Comparison of ENCODE assay signal across 11 cellular contexts in genomic region chr17:4951486-4951885, GRCh38. TPM values are rescaled to one million over a fixed set of nuclear protein-coding genes. Genes with fewer than 3 reads are reported as not detected.
DNase-seq lines count a peak whose midpoint lies in the region; ATAC-seq, FAIRE-seq and TF ChIP-seq lines count a peak whose summit lies in the region.
"Had no signal": no experiment of that assay in that cellular context is flagged by ENCODE, and none has a peak within 500 bp of the region (broad histone marks: within the 10 kb centered on the region; RNA-seq: fewer than 3 reads in every experiment).

No MANE protein-coding gene starts in this region.

- peaks cover 4% of the 10 kb centered on the region; the same call in 1 of the 2 replicates for H4K20me1 ChIP-seq in GM12878 (ENCODE audit: control insufficient read depth, insufficient read depth)

- H3K9ac ChIP-seq in GM12878 (ENCODE audit: control insufficient read depth, insufficient read depth, low read length), result peak overlapping the region; percentile 97; the same call in 1 of the 2 replicates

- peaks cover 33% of the 10 kb centered on the region for H3K79me2 ChIP-seq in GM12878 (ENCODE audit: control insufficient read depth, insufficient read depth, low read length)

- peaks cover 2 to 3% of the 10 kb centered on the region in 2 experiments; a peak in 3 of 4 replicates for H3K36me3 ChIP-seq in GM12878 (ENCODE audit: control insufficient read depth in 2 of 2, insufficient read depth in 2 of 2, low read length in 1 of 2)

- TF ChIP-seq EP300 in GM12878 (IDR thresholded peaks at IDR 0.05; ENCODE audit: borderline replicate concordance in 1 of 2, control insufficient read depth in 1 of 2, low read depth in 2 of 2, low read length in 2 of 2), result no peak

- TF ChIP-seq POLR2A in GM12878 (IDR thresholded peaks at IDR 0.05; ENCODE audit: low read depth, low read length), result no peak

- in situ Hi-C loops in GM12878 (cut with MboI), result no loop called here

- no TSS peak for BruUV-seq in GM12878 (replicated peaks; lab: Mats Ljungman, UMichigan)

- H3K4me3 ChIP-seq in GM12878, result no peak overlapping the region
- H3K4me3 ChIP-seq: lung had no signal

- no peaks in the 10 kb centered on the region for H3K9me3 Mint-ChIP-seq in IgD-negative memory B cell
- H3K9me3 Mint-ChIP-seq in natural killer cell treated with Interleukin-12 subunit alpha and Interleukin-12 subunit beta and Interleukin-15 and Interleukin-18, amount 100 ng/mL, for 72 hours, result no peaks in the 10 kb centered on the region

- no peaks in the 10 kb centered on the region for H3K27me3 ChIP-seq in GM12878 (replicated peaks in 1 of 2; ENCODE audit: control insufficient read depth in 2 of 2, insufficient read depth in 2 of 2, low read length in 1 of 2)

- H3K4me1 ChIP-seq in GM12878 (ENCODE audit: control insufficient read depth, insufficient read depth, low read length), result peaks cover 17% of the 10 kb centered on the region

- peak overlapping the region in 3 of 4 donors; percentile 54 to 86 (median 60) for H3K4me3 Mint-ChIP-seq in IgD-negative memory B cell
- peak overlapping the region; percentile 89 for H3K4me3 Mint-ChIP-seq in natural killer cell treated with Interleukin-12 subunit alpha and Interleukin-12 subunit beta and Interleukin-15 and Interleukin-18, amount 100 ng/mL, for 72 hours

- ATAC-seq in GM12878, result no peak
- ATAC-seq in natural killer cell treated with Interleukin-12 subunit alpha and Interleukin-12 subunit beta and Interleukin-15 and Interleukin-18, amount 100 ng/mL, for 72 hours, result no peak
- ATAC-seq in GM18870 (IDR thresholded peaks at IDR 0.05; ENCODE audit: unreplicated experiment), result no peak

- DNase-seq in COLO668 (lab: John Stamatoyannopoulos, UW; ENCODE audit: unreplicated experiment) (peak; percentile 1), GM12878 (ENCODE audit: low read depth, low spot score) (no peak), SIG-M5 treated with dmso at 0.1 percent for 504 hours (lab: John Stamatoyannopoulos, UW; ENCODE audit: unreplicated experiment) (no peak)
- DNase-seq in natural killer cell treated with Interleukin-12 subunit alpha and Interleukin-12 subunit beta and Interleukin-15 and Interleukin-18, amount 100 ng/mL, for 72 hours (ENCODE audit: low spot score), result no peak
- DNase-seq in stimulated activated CD8-positive, alpha-beta memory T cell treated with anti-CD3 and anti-CD28 coated beads, Interleukin-4, amount 100 ng/mL, for 48 hours, result no peak
- DNase-seq: activated effector memory CD4-positive, alpha-beta T cell treated with Interleukin-2 at 50 U/mL for 16 hours; GDM1; stimulated activated CD4-positive, alpha-beta T cell treated with anti-CD3 and anti-CD28 coated beads, Interleukin-4, amount 100 ng/mL, for 1 hour had no signal

- H3K36me3 Mint-ChIP-seq in IgD-negative memory B cell, result no peaks in the 10 kb centered on the region
- H3K36me3 Mint-ChIP-seq in natural killer cell treated with Interleukin-12 subunit alpha and Interleukin-12 subunit beta and Interleukin-15 and Interleukin-18, amount 100 ng/mL, for 72 hours, result peaks cover 7% of the 10 kb centered on the region

- RAD21 ChIA-PET in GM12878 (lab: Charles Lee; ENCODE audit: unreplicated experiment), result interaction anchor here (2.0 to 9.8 kb wide), 2 partner anchors 11 to 14 kb away, joined by 7 to 73 read pairs; partner anchors contain the start of genes RNF167, SLC25A11 and SPAG7

- peak overlapping the region in 2 of 3 donors; percentile 33 to 92 for H3K27ac Mint-ChIP-seq in IgD-negative memory B cell
- H3K27ac Mint-ChIP-seq in natural killer cell treated with Interleukin-12 subunit alpha and Interleukin-12 subunit beta and Interleukin-15 and Interleukin-18, amount 100 ng/mL, for 72 hours, result peak overlapping the region; percentile 78 to 96

- CTCF ChIA-PET in GM12878 (lab: Yijun Ruan, JAX), result interaction anchor here (1.2 to 3.4 kb wide), 6 partner anchors 11 to 386 kb away, joined by 3 to 23 read pairs (median 7); partner anchors contain the start of genes RNF167, SLC25A11 and SPAG7

- peaks cover 4 to 7% (median 6%) of the 10 kb centered on the region in 3 donors for H3K4me1 Mint-ChIP-seq in IgD-negative memory B cell
- H3K4me1 Mint-ChIP-seq in natural killer cell treated with Interleukin-12 subunit alpha and Interleukin-12 subunit beta and Interleukin-15 and Interleukin-18, amount 100 ng/mL, for 72 hours (ENCODE audit: low read depth in 2 of 2), result peaks cover 25 to 30% of the 10 kb centered on the region in 2 donors

- WGBS in GM12878 (ENCODE audit: insufficient coverage, insufficient replicate concordance, low lambda C conversion rate, missing lambda C conversion rate), result 74% methylated on average over 3 of the region's 3 CpGs

- H3K27me3 Mint-ChIP-seq in IgD-negative memory B cell, result no peaks in the 10 kb centered on the region
- no peaks in the 10 kb centered on the region for H3K27me3 Mint-ChIP-seq in natural killer cell treated with Interleukin-12 subunit alpha and Interleukin-12 subunit beta and Interleukin-15 and Interleukin-18, amount 100 ng/mL, for 72 hours

- H3K27ac ChIP-seq in GM12878 (ENCODE audit: control insufficient read depth, insufficient read depth), result peak overlapping the region; percentile 85; the same call in 1 of the 2 replicates

- peak overlapping the region; percentile 93 for H3K4me2 ChIP-seq in GM12878 (ENCODE audit: control insufficient read depth, insufficient read depth)

- H3K9me3 ChIP-seq in GM12878 (replicated peaks; ENCODE audit: control insufficient read depth, insufficient read depth, low read length), result no peaks in the 10 kb centered on the region

- TF ChIP-seq CTCF in GM12878 (IDR thresholded peaks at IDR 0.05 in 2 of 3, conservative IDR thresholded peaks at IDR 0.05 in 1 of 3; ENCODE audit: control insufficient read depth in 2 of 3, extremely low read depth in 1 of 3, insufficient read depth in 1 of 3, low read depth in 3 of 3, low read length in 3 of 3), result no peak

- POLR2A ChIA-PET in GM12878 (lab: Charles Lee), result interaction anchor here (0.7 to 17.5 kb wide), 6 partner anchors 8 to 332 kb away, joined by 3 to 272 read pairs (median 4); partner anchors contain the start of genes RNF167, SLC25A11 and SPAG7

- H2AFZ ChIP-seq in GM12878 (ENCODE audit: control insufficient read depth, low read depth, low read length), result no peak overlapping the region

- FAIRE-seq in GM12878 (lab: Jason Lieb, UNC), result no peak

- intact Hi-C loops in GM12878 (cut with micrococcal nuclease; ENCODE audit: unreplicated experiment), result no loop called here

- TF ChIP-seq RAD21 in GM12878 (IDR thresholded peaks at IDR 0.05; ENCODE audit: insufficient read depth, low read depth, low read length), result no peak

- SMC1A ChIA-PET in GM12878 (lab: Charles Lee; ENCODE audit: uncharacterized antibody, unreplicated experiment), result interaction anchor here (1.0 to 3.4 kb wide), 3 partner anchors 10 to 15 kb away, joined by 3 to 24 read pairs (median 12); partner anchors contain the start of genes RNF167, SLC25A11 and SPAG7

RNA-seq across cellular contexts. Expression of gene ENO3, which starts 0.6 kb away (rescaled TPM):
- 3.1 TPM for polyA plus RNA-seq in IgD-negative memory B cell
- 24.4 and 27.3 TPM in 2 replicates for total RNA-seq in GM12878 (2013; cell fraction: nucleolus; rRNA removed)
- total RNA-seq in GM12878 (2014; rRNA removed), result 10.4 and 11.1 TPM in 2 replicates
- total RNA-seq in GM12878 (2014; rRNA removed; fragmentation: Illumina TruSeq; extraction: Trizol), result 9.7 and 10.4 TPM in 2 replicates
- total RNA-seq in GM12878 (2021), result 24.4 and 28.4 TPM in 2 replicates
- 43.3 TPM for polyA plus RNA-seq in GM12878 (2011; ENCODE audit: low read depth)
- polyA plus RNA-seq in GM12878 (2011; rRNA removed), result 19.8 and 25.6 TPM in 2 replicates
- polyA plus RNA-seq in GM12878 (2011; cell fraction: cytosol; rRNA removed), result 24.3 and 32.1 TPM in 2 replicates
- 316 and 330 TPM in 2 replicates for polyA plus RNA-seq in GM12878 (2011; cell fraction: nucleus; rRNA removed)
- 39.6 and 43.1 TPM in 2 replicates for polyA plus RNA-seq in GM12878 (2012)
- 9.0 and 15.2 TPM in 2 replicates for polyA plus RNA-seq in GM12878 (2014; fragmentation: Illumina TruSeq; extraction: Trizol)
- polyA plus RNA-seq in GM12878 (2014; fragmentation: Nextera tagmentation; extraction: Ambion mirVana), result 10 to 100 TPM in 1 of 2 experiments, 1 to 10 TPM in 1; 6.8 to 14.5 TPM
- polyA plus RNA-seq in GM12878 (2014; rRNA removed), result 26.3 and 31.5 TPM in 2 replicates
- polyA plus RNA-seq in GM12878 (2016; fragmentation: Nextera tagmentation; extraction: Ambion mirVana), result 10 to 100 TPM; 18.8 to 19.7 TPM
- polyA minus RNA-seq in GM12878 (2011; rRNA and poly(A)+ RNA removed), result 8.6 and 14.5 TPM in 2 replicates
- 7.9 and 9.0 TPM in 2 replicates for polyA minus RNA-seq in GM12878 (2011; cell fraction: cytosol; rRNA and poly(A)+ RNA removed)
- polyA minus RNA-seq in GM12878 (2011; cell fraction: nucleus; rRNA and poly(A)+ RNA removed), result 23.0 and 30.4 TPM in 2 replicates
- total RNA-seq in natural killer cell treated with Interleukin-12 subunit alpha and Interleukin-12 subunit beta and Interleukin-15 and Interleukin-18, amount 100 ng/mL, for 72 hours, result 10 to 100 TPM in 1 of 2 donors, 1 to 10 TPM in 1; 8.7 to 26.1 TPM

RNA-seq across cellular contexts. Expression of gene PFN1, which starts 3.2 kb away (rescaled TPM):
- polyA plus RNA-seq in IgD-negative memory B cell (1,903 TPM), GM12878 (2011; rRNA removed) (705 and 1,560 TPM in 2 replicates), GM12878 (2014; fragmentation: Illumina TruSeq; extraction: Trizol) (1,675 and 1,933 TPM in 2 replicates), GM12878 (2014; fragmentation: Nextera tagmentation; extraction: Ambion mirVana) (100 to 1,000 TPM; 154 to 558 TPM), GM12878 (2014; rRNA removed) (3,016 and 4,055 TPM in 2 replicates), GM12878 (2016; fragmentation: Nextera tagmentation; extraction: Ambion mirVana) (1,000 to 10,000 TPM; 3,739 to 3,892 TPM)
- total RNA-seq in GM12878 (2013; cell fraction: nucleolus; rRNA removed), result 131 and 144 TPM in 2 replicates
- total RNA-seq in GM12878 (2014; rRNA removed) (1,668 and 2,039 TPM in 2 replicates), GM12878 (2014; rRNA removed; fragmentation: Illumina TruSeq; extraction: Trizol) (812 and 920 TPM in 2 replicates), GM12878 (2021) (1,903 and 1,912 TPM in 2 replicates)
- 909 TPM for polyA plus RNA-seq in GM12878 (2011; ENCODE audit: low read depth)
- 2,124 and 2,184 TPM in 2 replicates for polyA plus RNA-seq in GM12878 (2011; cell fraction: cytosol; rRNA removed)
- polyA plus RNA-seq in GM12878 (2011; cell fraction: nucleus; rRNA removed), result 1,008 and 1,226 TPM in 2 replicates
- polyA plus RNA-seq in GM12878 (2012), result 1,629 and 1,984 TPM in 2 replicates
- polyA minus RNA-seq in GM12878 (2011; rRNA and poly(A)+ RNA removed), result 545 and 728 TPM in 2 replicates
- 829 and 978 TPM in 2 replicates for polyA minus RNA-seq in GM12878 (2011; cell fraction: cytosol; rRNA and poly(A)+ RNA removed)
- 245 and 466 TPM in 2 replicates for polyA minus RNA-seq in GM12878 (2011; cell fraction: nucleus; rRNA and poly(A)+ RNA removed)
- 1,000 to 10,000 TPM; 1,741 to 1,743 TPM for total RNA-seq in natural killer cell treated with Interleukin-12 subunit alpha and Interleukin-12 subunit beta and Interleukin-15 and Interleukin-18, amount 100 ng/mL, for 72 hours

RNA-seq across cellular contexts. Expression of gene RNF167, which starts 11.4 kb away (rescaled TPM):
- 27.3 TPM for polyA plus RNA-seq in IgD-negative memory B cell
- 36.5 and 46.0 TPM in 2 replicates for total RNA-seq in GM12878 (2013; cell fraction: nucleolus; rRNA removed)
- 47.6 and 52.9 TPM in 2 replicates for total RNA-seq in GM12878 (2014; rRNA removed)
- total RNA-seq in GM12878 (2014; rRNA removed; fragmentation: Illumina TruSeq; extraction: Trizol), result 57.4 and 63.9 TPM in 2 replicates
- 86.5 and 91.3 TPM in 2 replicates for total RNA-seq in GM12878 (2021)
- polyA plus RNA-seq in GM12878 (2011; ENCODE audit: low read depth), result 69.5 TPM
- 58.4 and 90.7 TPM in 2 replicates for polyA plus RNA-seq in GM12878 (2011; rRNA removed)
- 174 and 192 TPM in 2 replicates for polyA plus RNA-seq in GM12878 (2011; cell fraction: cytosol; rRNA removed)
- polyA plus RNA-seq in GM12878 (2011; cell fraction: nucleus; rRNA removed), result 178 and 241 TPM in 2 replicates
- polyA plus RNA-seq in GM12878 (2012), result 87.5 and 90.3 TPM in 2 replicates
- polyA plus RNA-seq in GM12878 (2014; fragmentation: Illumina TruSeq; extraction: Trizol), result 132 and 147 TPM in 2 replicates
- 10 to 100 TPM; 33.6 to 35.3 TPM for polyA plus RNA-seq in GM12878 (2014; fragmentation: Nextera tagmentation; extraction: Ambion mirVana)
- polyA plus RNA-seq in GM12878 (2014; rRNA removed), result 87.1 and 87.9 TPM in 2 replicates
- polyA plus RNA-seq in GM12878 (2016; fragmentation: Nextera tagmentation; extraction: Ambion mirVana), result 10 to 100 TPM; 49.7 to 57.7 TPM
- polyA minus RNA-seq in GM12878 (2011; rRNA and poly(A)+ RNA removed), result 68.8 and 133 TPM in 2 replicates
- 54.1 and 60.8 TPM in 2 replicates for polyA minus RNA-seq in GM12878 (2011; cell fraction: cytosol; rRNA and poly(A)+ RNA removed)
- polyA minus RNA-seq in GM12878 (2011; cell fraction: nucleus; rRNA and poly(A)+ RNA removed), result 41.7 and 74.5 TPM in 2 replicates
- 100 to 1,000 TPM; 144 to 150 TPM for total RNA-seq in natural killer cell treated with Interleukin-12 subunit alpha and Interleukin-12 subunit beta and Interleukin-15 and Interleukin-18, amount 100 ng/mL, for 72 hours

RNA-seq across cellular contexts. Expression of gene SLC25A11, which starts 11.6 kb away (rescaled TPM):
- polyA plus RNA-seq in IgD-negative memory B cell, result 70.9 TPM
- 39.8 and 41.2 TPM in 2 replicates for total RNA-seq in GM12878 (2013; cell fraction: nucleolus; rRNA removed)
- 82.7 and 91.4 TPM in 2 replicates for total RNA-seq in GM12878 (2014; rRNA removed)
- 32.1 and 35.2 TPM in 2 replicates for total RNA-seq in GM12878 (2014; rRNA removed; fragmentation: Illumina TruSeq; extraction: Trizol)
- 73.7 and 82.2 TPM in 2 replicates for total RNA-seq in GM12878 (2021)
- 14.1 TPM for polyA plus RNA-seq in GM12878 (2011; ENCODE audit: low read depth)
- polyA plus RNA-seq in GM12878 (2011; rRNA removed), result 11.8 and 28.2 TPM in 2 replicates
- polyA plus RNA-seq in GM12878 (2011; cell fraction: cytosol; rRNA removed), result 50.2 TPM in 2 replicates
- 59.6 and 63.5 TPM in 2 replicates for polyA plus RNA-seq in GM12878 (2011; cell fraction: nucleus; rRNA removed)
- polyA plus RNA-seq in GM12878 (2012), result 33.1 and 38.0 TPM in 2 replicates
- 19.1 and 59.2 TPM in 2 replicates for polyA plus RNA-seq in GM12878 (2014; fragmentation: Illumina TruSeq; extraction: Trizol)
- polyA plus RNA-seq in GM12878 (2014; fragmentation: Nextera tagmentation; extraction: Ambion mirVana), result 10 to 100 TPM in 1 of 2 experiments, 1 to 10 TPM in 1; 5.8 to 10.9 TPM
- polyA plus RNA-seq in GM12878 (2014; rRNA removed), result 70.9 and 72.5 TPM in 2 replicates
- polyA plus RNA-seq in GM12878 (2016; fragmentation: Nextera tagmentation; extraction: Ambion mirVana), result 100 to 1,000 TPM; 141 to 142 TPM
- polyA minus RNA-seq in GM12878 (2011; rRNA and poly(A)+ RNA removed), result 23.3 and 40.2 TPM in 2 replicates
- polyA minus RNA-seq in GM12878 (2011; cell fraction: cytosol; rRNA and poly(A)+ RNA removed), result 12.2 and 13.4 TPM in 2 replicates
- polyA minus RNA-seq in GM12878 (2011; cell fraction: nucleus; rRNA and poly(A)+ RNA removed), result 32.0 and 59.6 TPM in 2 replicates
- total RNA-seq in natural killer cell treated with Interleukin-12 subunit alpha and Interleukin-12 subunit beta and Interleukin-15 and Interleukin-18, amount 100 ng/mL, for 72 hours, result 10 to 100 TPM; 85.9 to 91.6 TPM

RNA-seq across cellular contexts. Expression of gene SPAG7, which starts 16.1 kb away (rescaled TPM):
- polyA plus RNA-seq in IgD-negative memory B cell (97.1 TPM), GM12878 (2011; rRNA removed) (73.8 and 78.2 TPM in 2 replicates), GM12878 (2014; fragmentation: Illumina TruSeq; extraction: Trizol) (46.5 and 107 TPM in 2 replicates), GM12878 (2014; fragmentation: Nextera tagmentation; extraction: Ambion mirVana) (10 to 100 TPM in 1 of 2 experiments, 1 to 10 TPM in 1; 7.9 to 31.7 TPM), GM12878 (2014; rRNA removed) (96.3 and 105 TPM in 2 replicates), GM12878 (2016; fragmentation: Nextera tagmentation; extraction: Ambion mirVana) (100 to 1,000 TPM; 133 to 146 TPM)
- 17.1 and 23.0 TPM in 2 replicates for total RNA-seq in GM12878 (2013; cell fraction: nucleolus; rRNA removed)
- total RNA-seq in GM12878 (2014; rRNA removed) (76.5 and 80.2 TPM in 2 replicates), GM12878 (2014; rRNA removed; fragmentation: Illumina TruSeq; extraction: Trizol) (94.4 and 99.2 TPM in 2 replicates), GM12878 (2021) (76.5 and 77.5 TPM in 2 replicates)
- 40.1 TPM for polyA plus RNA-seq in GM12878 (2011; ENCODE audit: low read depth)
- 76.4 and 89.7 TPM in 2 replicates for polyA plus RNA-seq in GM12878 (2011; cell fraction: cytosol; rRNA removed)
- 59.5 and 64.5 TPM in 2 replicates for polyA plus RNA-seq in GM12878 (2011; cell fraction: nucleus; rRNA removed)
- 76.8 and 88.6 TPM in 2 replicates for polyA plus RNA-seq in GM12878 (2012)
- polyA minus RNA-seq in GM12878 (2011; rRNA and poly(A)+ RNA removed), result 28.7 and 39.6 TPM in 2 replicates
- 12.8 and 16.7 TPM in 2 replicates for polyA minus RNA-seq in GM12878 (2011; cell fraction: cytosol; rRNA and poly(A)+ RNA removed)
- polyA minus RNA-seq in GM12878 (2011; cell fraction: nucleus; rRNA and poly(A)+ RNA removed), result 9.8 and 14.5 TPM in 2 replicates
- total RNA-seq in natural killer cell treated with Interleukin-12 subunit alpha and Interleukin-12 subunit beta and Interleukin-15 and Interleukin-18, amount 100 ng/mL, for 72 hours, result 10 to 100 TPM; 51.4 to 71.9 TPM
